22 cellular contexts compared by ENCODE assay signal in the genomic region with DNA sequence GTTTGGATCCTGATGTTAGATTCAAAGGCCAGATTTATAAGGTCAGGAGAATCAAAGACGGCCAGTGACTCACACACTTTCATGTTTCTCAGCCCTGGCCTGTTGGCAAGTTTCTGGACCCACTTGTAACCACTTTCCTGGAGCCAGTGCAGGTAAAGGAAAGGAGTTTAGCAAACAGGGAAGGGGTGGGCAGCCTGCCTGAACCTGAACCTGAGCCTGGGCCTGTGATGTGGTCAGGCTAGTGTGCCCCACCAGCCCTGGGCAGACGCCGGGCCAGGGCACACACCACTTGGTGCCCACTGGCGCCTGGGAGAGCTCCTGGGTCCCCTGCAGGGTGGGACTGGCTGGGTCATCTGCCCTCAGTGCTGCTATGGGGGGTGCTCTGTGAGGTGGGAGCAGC.
"Had no signal": no experiment of that assay in that cellular context is flagged by ENCODE, and none has a peak within 500 bp of the region (broad histone marks: within the 10 kb centered on the region; RNA-seq: fewer than 3 reads in every experiment).

No MANE protein-coding gene starts in this region.

- H3K27ac Mint-ChIP-seq: activated CD8-positive, alpha-beta memory T cell treated with anti-CD3 and anti-CD28 coated beads, Interleukin-2, amount 10 ng/mL, durations not matched to agents 7 days and 5 days; activated naive CD4-positive, alpha-beta T cell treated with anti-CD3 and anti-CD28 coated beads, Interleukin-2, amount 10 ng/mL, durations not matched to agents 7 days and 5 days; activated naive CD8-positive, alpha-beta T cell treated with anti-CD3 and anti-CD28 coated beads for 36 hours; T-helper 1 cell treated with Interleukin-12 subunit alpha and Interleukin-12 subunit beta and Interleukin-4 antibody, amounts not matched to agents 30 μg/mL and 1 μg/mL, for 36 hours; WTC11 had no signal

- H3K36me3 ChIP-seq: breast epithelium, Peyer's patch, SJSA1 had no signal

- H3K4me1 Mint-ChIP-seq: activated CD8-positive, alpha-beta memory T cell treated with anti-CD3 and anti-CD28 coated beads, Interleukin-2, amount 10 ng/mL, durations not matched to agents 7 days and 5 days; activated naive CD4-positive, alpha-beta T cell treated with anti-CD3 and anti-CD28 coated beads, Interleukin-2, amount 10 ng/mL, durations not matched to agents 7 days and 5 days; WTC11 had no signal

- H3K9me3 ChIP-seq: breast epithelium, Peyer's patch, SJSA1 had no signal

- H3K27me3 ChIP-seq: breast epithelium, Peyer's patch, SJSA1 had no signal

- ATAC-seq: activated CD8-positive, alpha-beta memory T cell treated with anti-CD3 and anti-CD28 coated beads, Interleukin-2, amount 10 ng/mL, durations not matched to agents 7 days and 5 days; WTC11 had no signal

- H3K4me1 ChIP-seq: breast epithelium, SJSA1 had no signal

- DNase-seq: activated CD4-positive, alpha-beta T cell treated with anti-CD3 and anti-CD28 coated beads for 48 hours; activated CD4-positive, alpha-beta T cell treated with anti-CD3 and anti-CD28 coated beads, Interleukin-2, amount 50 U/mL, for 4 hours; activated CD4-positive, CD25-positive, alpha-beta regulatory T cell treated with anti-CD3 and anti-CD28 coated beads, Interleukin-2, amount 50 U/mL, for 72 hours; activated CD8-positive, alpha-beta memory T cell treated with anti-CD3 and anti-CD28 coated beads, Interleukin-2, amount 10 ng/mL, durations not matched to agents 7 days and 5 days; activated gamma-delta T cell treated with Interleukin-2 at 50 U/mL for 16 hours; activated naive CD4-positive, alpha-beta T cell treated with anti-CD3 and anti-CD28 coated beads, Interleukin-2, amount 10 ng/mL, durations not matched to agents 7 days and 5 days; activated naive CD8-positive, alpha-beta T cell treated with anti-CD3 and anti-CD28 coated beads for 36 hours; activated T-cell treated with anti-CD3 and anti-CD28 coated beads, Interleukin-2, amount 50 U/mL, for 4 hours; KG1; NCI-H1105; NCI-H1436; NCI-H1694 treated with DMSO at 0.1 percent for 48 hours; NCI-H2081; NCI-H510A treated with DMSO at 0.1 percent for 48 hours; NCI-H69; Peyer's patch; Right ventricle myocardium superior had no signal

- H3K9me3 Mint-ChIP-seq: activated naive CD4-positive, alpha-beta T cell treated with anti-CD3 and anti-CD28 coated beads, Interleukin-2, amount 10 ng/mL, durations not matched to agents 7 days and 5 days; activated naive CD8-positive, alpha-beta T cell treated with anti-CD3 and anti-CD28 coated beads for 36 hours; activated T-cell treated with anti-CD3 and anti-CD28 coated beads, Interleukin-2, amount 50 U/mL, for 4 hours; T-helper 1 cell treated with Interleukin-12 subunit alpha and Interleukin-12 subunit beta and Interleukin-4 antibody, amounts not matched to agents 30 μg/mL and 1 μg/mL, for 36 hours; WTC11 had no signal

- H3K27ac ChIP-seq: breast epithelium, Peyer's patch, RWPE1, SJSA1 had no signal

- H3K36me3 Mint-ChIP-seq: activated CD8-positive, alpha-beta memory T cell treated with anti-CD3 and anti-CD28 coated beads, Interleukin-2, amount 10 ng/mL, durations not matched to agents 7 days and 5 days; activated naive CD4-positive, alpha-beta T cell treated with anti-CD3 and anti-CD28 coated beads, Interleukin-2, amount 10 ng/mL, durations not matched to agents 7 days and 5 days; activated naive CD8-positive, alpha-beta T cell treated with anti-CD3 and anti-CD28 coated beads for 36 hours; WTC11 had no signal

- H3K4me3 Mint-ChIP-seq: activated CD8-positive, alpha-beta memory T cell treated with anti-CD3 and anti-CD28 coated beads, Interleukin-2, amount 10 ng/mL, durations not matched to agents 7 days and 5 days; activated naive CD4-positive, alpha-beta T cell treated with anti-CD3 and anti-CD28 coated beads, Interleukin-2, amount 10 ng/mL, durations not matched to agents 7 days and 5 days; activated naive CD8-positive, alpha-beta T cell treated with anti-CD3 and anti-CD28 coated beads for 36 hours; activated T-cell treated with anti-CD3 and anti-CD28 coated beads, Interleukin-2, amount 50 U/mL, for 4 hours; T-helper 1 cell treated with Interleukin-12 subunit alpha and Interleukin-12 subunit beta and Interleukin-4 antibody, amounts not matched to agents 30 μg/mL and 1 μg/mL, for 36 hours; WTC11 had no signal

- H3K4me3 ChIP-seq: breast epithelium, Peyer's patch, SJSA1 had no signal
